22 cellular contexts compared by ENCODE assay signal in the genomic region with DNA sequence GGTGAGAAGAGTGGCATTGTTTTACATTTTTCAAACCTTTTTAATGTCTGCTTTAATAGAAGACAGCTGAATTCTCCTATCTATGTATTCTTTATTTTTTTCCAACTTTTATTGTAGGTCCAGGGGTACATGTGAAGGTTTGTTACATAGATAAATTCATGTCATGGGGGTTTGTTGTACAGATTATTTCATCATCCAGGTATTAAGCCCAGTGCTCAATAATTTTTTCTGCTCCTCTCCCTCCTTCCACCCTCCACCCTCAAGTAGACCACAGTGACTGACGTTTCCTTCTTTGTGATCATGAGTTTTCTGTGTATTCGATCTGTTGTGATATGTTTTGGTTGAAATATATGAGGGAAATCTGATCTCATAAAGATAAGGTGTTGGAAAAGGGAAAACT. TPM values are rescaled to one million over a fixed set of nuclear protein-coding genes. Genes with fewer than 3 reads are reported as not detected.
DNase-seq lines count a peak whose midpoint lies in the region; ATAC-seq and TF ChIP-seq lines count a peak whose summit lies in the region.
"Had no signal": no experiment of that assay in that cellular context is flagged by ENCODE, and none has a peak within 500 bp of the region (broad histone marks: within the 10 kb centered on the region; RNA-seq: fewer than 3 reads in every experiment).

No MANE protein-coding gene starts in this region.

- no peak overlapping the region for H3K4me3 ChIP-seq in Karpas-422 (ENCODE audit: low read length)
- H3K4me3 ChIP-seq: A549, heart left ventricle had no signal

- H4K20me1 ChIP-seq in Karpas-422 (ENCODE audit: insufficient read depth, low read depth, low read length): no peaks in the 10 kb centered on the region

- no peak for DNase-seq in activated CD4-positive, alpha-beta memory T cell treated with anti-CD3 and anti-CD28 coated beads for 36 hours
- no peak for DNase-seq in activated CD4-positive, alpha-beta memory T cell treated with anti-CD3 and anti-CD28 coated beads, Interleukin-2, amount 10 ng/mL, durations not matched to agents 7 days and 5 days
- DNase-seq in Karpas-422 (no peak), neural crest cell (ENCODE audit: low read depth, low spot score) (no peak), inferior parietal cortex (ENCODE audit: extremely low spot score) (no peak), AG08395 (ENCODE audit: low spot score) (no peak), NCI-H1092 (lab: John Stamatoyannopoulos, UW) (no peak)
- no peak for DNase-seq in activated naive CD8-positive, alpha-beta T cell treated with anti-CD3 and anti-CD28 coated beads, Interleukin-2, amount 50 U/mL, for 24 hours
- DNase-seq: activated CD4-positive, CD25-positive, alpha-beta regulatory T cell; activated CD8-positive, alpha-beta memory T cell treated with anti-CD3 and anti-CD28 coated beads, Interleukin-2, amount 50 U/mL, for 48 hours; activated naive CD4-positive, alpha-beta T cell; C1 segment of cervical spinal cord; DMS53; effector memory CD8-positive, alpha-beta T cell; heart left ventricle; NCI-H187; NCI-H748 treated with DMSO at 0.1 percent for 48 hours; SJCRH30; stimulated activated CD4-positive, alpha-beta T cell treated with anti-CD3 and anti-CD28 coated beads, Interleukin-4, amount 100 ng/mL, for 1 hour; upper lobe of left lung had no signal

- TF ChIP-seq CTCF in neural crest cell (conservative IDR thresholded peaks at IDR 0.05): no peak

- no peaks in the 10 kb centered on the region for H3K27me3 Mint-ChIP-seq in activated CD4-positive, alpha-beta memory T cell treated with anti-CD3 and anti-CD28 coated beads for 36 hours
- no peaks in the 10 kb centered on the region for H3K27me3 Mint-ChIP-seq in activated CD4-positive, alpha-beta memory T cell treated with anti-CD3 and anti-CD28 coated beads, Interleukin-2, amount 10 ng/mL, durations not matched to agents 7 days and 5 days
- H3K27me3 Mint-ChIP-seq in activated naive CD8-positive, alpha-beta T cell treated with anti-CD3 and anti-CD28 coated beads, Interleukin-2, amount 50 U/mL, for 24 hours: no peaks in the 10 kb centered on the region
- H3K27me3 Mint-ChIP-seq in neural crest cell (ENCODE audit: low read depth): peaks cover 12% of the 10 kb centered on the region
- H3K27me3 Mint-ChIP-seq: effector memory CD8-positive, alpha-beta T cell had no signal

- H3K9me3 Mint-ChIP-seq in activated CD4-positive, alpha-beta memory T cell treated with anti-CD3 and anti-CD28 coated beads for 36 hours: no peaks in the 10 kb centered on the region
- H3K9me3 Mint-ChIP-seq in activated CD4-positive, alpha-beta memory T cell treated with anti-CD3 and anti-CD28 coated beads, Interleukin-2, amount 10 ng/mL, durations not matched to agents 7 days and 5 days: no peaks in the 10 kb centered on the region
- no peaks in the 10 kb centered on the region for H3K9me3 Mint-ChIP-seq in activated naive CD8-positive, alpha-beta T cell treated with anti-CD3 and anti-CD28 coated beads, Interleukin-2, amount 50 U/mL, for 24 hours
- H3K9me3 Mint-ChIP-seq in neural crest cell: no peaks in the 10 kb centered on the region
- H3K9me3 Mint-ChIP-seq: effector memory CD8-positive, alpha-beta T cell; IgD-negative memory B cell had no signal

- peaks cover 14% of the 10 kb centered on the region for H3K36me3 ChIP-seq in Karpas-422 (ENCODE audit: insufficient read depth, low read length)
- H3K36me3 ChIP-seq: heart left ventricle, upper lobe of left lung had no signal

- intact Hi-C loops in activated CD4-positive, alpha-beta memory T cell treated with anti-CD3 and anti-CD28 coated beads for 36 hours (cut with micrococcal nuclease): loop anchor here (5.0 to 10.0 kb wide), 5 partner anchors 70 to 1062 kb away; no protein-coding TSS in a partner anchor

- no peaks in the 10 kb centered on the region for H3K9me2 ChIP-seq in Karpas-422 (replicated peaks; ENCODE audit: insufficient read depth, low read length)

- no peak overlapping the region for H3K4me3 Mint-ChIP-seq in activated CD4-positive, alpha-beta memory T cell treated with anti-CD3 and anti-CD28 coated beads for 36 hours
- no peak overlapping the region for H3K4me3 Mint-ChIP-seq in activated CD4-positive, alpha-beta memory T cell treated with anti-CD3 and anti-CD28 coated beads, Interleukin-2, amount 10 ng/mL, durations not matched to agents 7 days and 5 days
- no peak overlapping the region for H3K4me3 Mint-ChIP-seq in activated naive CD8-positive, alpha-beta T cell treated with anti-CD3 and anti-CD28 coated beads, Interleukin-2, amount 50 U/mL, for 24 hours
- peak overlapping the region; percentile 77 for H3K4me3 Mint-ChIP-seq in neural crest cell

- no peak for ATAC-seq in activated naive CD8-positive, alpha-beta T cell treated with anti-CD3 and anti-CD28 coated beads, Interleukin-2, amount 50 U/mL, for 24 hours
- ATAC-seq: A549; effector memory CD8-positive, alpha-beta T cell; heart left ventricle had no signal

- peaks cover 29% of the 10 kb centered on the region for H3K4me1 ChIP-seq in Karpas-422 (ENCODE audit: low read length)
- H3K4me1 ChIP-seq: SJCRH30 had no signal

- no peak overlapping the region for H3K9ac ChIP-seq in Karpas-422 (ENCODE audit: low read length)

- H3K27me3 ChIP-seq in Karpas-422 (ENCODE audit: low read length): no peaks in the 10 kb centered on the region
- H3K27me3 ChIP-seq: heart left ventricle, SJCRH30, upper lobe of left lung had no signal

- H3K4me2 ChIP-seq in Karpas-422 (ENCODE audit: low read depth, low read length, poor library complexity, severe bottlenecking): no peak overlapping the region

- CTCF ChIA-PET in activated CD4-positive, alpha-beta memory T cell treated with anti-CD3 and anti-CD28 coated beads for 36 hours (lab: Charles Lee): no interaction called here
- CTCF ChIA-PET in activated CD4-positive, alpha-beta memory T cell treated with anti-CD3 and anti-CD28 coated beads, Interleukin-2, amount 10 ng/mL, durations not matched to agents 7 days and 5 days (lab: Charles Lee): no interaction called here

- POLR2A ChIA-PET in activated CD4-positive, alpha-beta memory T cell treated with anti-CD3 and anti-CD28 coated beads for 36 hours (lab: Charles Lee): no interaction called here
- POLR2A ChIA-PET in activated CD4-positive, alpha-beta memory T cell treated with anti-CD3 and anti-CD28 coated beads, Interleukin-2, amount 10 ng/mL, durations not matched to agents 7 days and 5 days (lab: Charles Lee): no interaction called here

- H3K36me3 Mint-ChIP-seq in activated CD4-positive, alpha-beta memory T cell treated with anti-CD3 and anti-CD28 coated beads for 36 hours: peaks cover 10% of the 10 kb centered on the region
- H3K36me3 Mint-ChIP-seq in activated CD4-positive, alpha-beta memory T cell treated with anti-CD3 and anti-CD28 coated beads, Interleukin-2, amount 10 ng/mL, durations not matched to agents 7 days and 5 days (ENCODE audit: low read depth): peaks cover 17% of the 10 kb centered on the region
- H3K36me3 Mint-ChIP-seq in activated naive CD8-positive, alpha-beta T cell treated with anti-CD3 and anti-CD28 coated beads, Interleukin-2, amount 50 U/mL, for 24 hours (ENCODE audit: low read depth): peaks cover 10% of the 10 kb centered on the region
- no peaks in the 10 kb centered on the region for H3K36me3 Mint-ChIP-seq in neural crest cell (ENCODE audit: low read depth)
- H3K36me3 Mint-ChIP-seq: IgD-negative memory B cell had no signal

- no peaks in the 10 kb centered on the region for H3K9me3 ChIP-seq in Karpas-422 (ENCODE audit: low read length)
- H3K9me3 ChIP-seq: A549, heart left ventricle, SJCRH30, upper lobe of left lung had no signal

- H2AFZ ChIP-seq in Karpas-422 (ENCODE audit: low read length): 0 out of 2 replicates have a peak overlapping the region, but pooled peaks have one; percentile 11

- no peak overlapping the region for H3K27ac ChIP-seq in Karpas-422 (ENCODE audit: low read length)
- H3K27ac ChIP-seq: A549, SJCRH30 had no signal

- H3K4me1 Mint-ChIP-seq in activated CD4-positive, alpha-beta memory T cell treated with anti-CD3 and anti-CD28 coated beads for 36 hours (ENCODE audit: low read depth): peaks cover 45% of the 10 kb centered on the region
- peaks cover 26% of the 10 kb centered on the region for H3K4me1 Mint-ChIP-seq in activated CD4-positive, alpha-beta memory T cell treated with anti-CD3 and anti-CD28 coated beads, Interleukin-2, amount 10 ng/mL, durations not matched to agents 7 days and 5 days
- peaks cover 53% of the 10 kb centered on the region for H3K4me1 Mint-ChIP-seq in activated naive CD8-positive, alpha-beta T cell treated with anti-CD3 and anti-CD28 coated beads, Interleukin-2, amount 50 U/mL, for 24 hours
- peaks cover 27% of the 10 kb centered on the region for H3K4me1 Mint-ChIP-seq in neural crest cell

- peaks cover 33% of the 10 kb centered on the region for H3K79me2 ChIP-seq in Karpas-422 (ENCODE audit: low read length)

- H3K27ac Mint-ChIP-seq in activated CD4-positive, alpha-beta memory T cell treated with anti-CD3 and anti-CD28 coated beads for 36 hours: peak overlapping the region; percentile 30
- no peak overlapping the region for H3K27ac Mint-ChIP-seq in activated CD4-positive, alpha-beta memory T cell treated with anti-CD3 and anti-CD28 coated beads, Interleukin-2, amount 10 ng/mL, durations not matched to agents 7 days and 5 days
- peak overlapping the region; percentile 39 for H3K27ac Mint-ChIP-seq in activated naive CD8-positive, alpha-beta T cell treated with anti-CD3 and anti-CD28 coated beads, Interleukin-2, amount 50 U/mL, for 24 hours
- H3K27ac Mint-ChIP-seq in neural crest cell (ENCODE audit: unreplicated experiment): no peak overlapping the region

RNA-seq across cellular contexts. Expression of gene SREK1, which starts 1.7 kb away (rescaled TPM):
- 10 to 100 TPM; 50.9 to 54.1 TPM for total RNA-seq in activated CD4-positive, alpha-beta memory T cell treated with anti-CD3 and anti-CD28 coated beads for 36 hours
- 10 to 100 TPM; 52.3 to 53.4 TPM for total RNA-seq in activated CD4-positive, alpha-beta memory T cell treated with anti-CD3 and anti-CD28 coated beads, Interleukin-2, amount 10 ng/mL, durations not matched to agents 7 days and 5 days
- 180 and 226 TPM in 2 replicates for total RNA-seq in Karpas-422 (2014; rRNA removed; shearing (Covaris generic); ENCODE audit: low replicate concordance)
- total RNA-seq in neural crest cell: 91.1 and 92.0 TPM in 2 replicates

Comparison
In these comparisons a context has a peak if more than half of its experiments do, and no peak if none do; other contexts are left out.
1. H3K27ac Mint-ChIP-seq: peak in activated CD4-positive, alpha-beta memory T cell treated with anti-CD3 and anti-CD28 coated beads for 36 hours (single experiment) and activated naive CD8-positive, alpha-beta T cell treated with anti-CD3 and anti-CD28 coated beads, Interleukin-2, amount 50 U/mL, for 24 hours (single experiment); none in activated CD4-positive, alpha-beta memory T cell treated with anti-CD3 and anti-CD28 coated beads, Interleukin-2, amount 10 ng/mL, durations not matched to agents 7 days and 5 days (single experiment) and neural crest cell (single experiment).